In the genomic region with DNA sequence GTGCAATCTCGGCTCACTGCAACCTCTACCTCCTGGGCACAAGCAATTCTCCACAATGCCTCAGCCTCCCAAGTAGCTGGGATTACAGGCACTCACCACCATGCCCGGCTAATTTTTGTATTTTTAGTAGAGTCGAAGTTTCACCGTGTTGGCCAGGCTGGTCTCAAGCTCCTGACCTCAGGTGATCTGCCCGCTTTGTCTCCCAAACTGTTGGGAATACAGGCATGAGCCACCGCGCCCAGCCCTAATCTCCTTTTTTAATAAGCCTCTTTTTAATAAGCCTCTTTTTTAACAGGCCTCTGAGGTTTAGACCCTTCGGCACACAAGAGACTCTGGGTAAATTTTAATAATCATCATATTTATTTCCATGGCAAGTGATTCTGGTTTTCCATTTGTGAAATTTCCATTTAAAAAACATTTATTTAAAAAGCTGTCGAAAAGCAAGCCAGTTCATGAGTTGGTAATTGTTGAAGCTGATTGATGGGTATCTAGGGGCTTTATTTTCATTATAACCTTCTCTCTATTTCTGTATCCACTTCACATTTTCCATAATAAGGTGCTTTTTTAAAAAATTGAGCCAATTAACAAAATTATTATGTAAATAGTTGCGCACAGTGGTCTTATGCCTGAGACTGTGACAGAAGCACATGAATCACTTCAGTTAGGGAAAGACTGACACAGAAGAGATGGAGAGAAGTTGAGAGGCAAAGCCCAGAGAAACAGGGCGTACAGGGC, we compare ENCODE assay signal across 14 cellular contexts. TPM values are rescaled to one million over a fixed set of nuclear protein-coding genes. Genes with fewer than 3 reads are reported as not detected.
DNase-seq lines count a peak whose midpoint lies in the region; ATAC-seq, FAIRE-seq and TF ChIP-seq lines count a peak whose summit lies in the region.
"Had no signal": no experiment of that assay in that cellular context is flagged by ENCODE, and none has a peak within 500 bp of the region (broad histone marks: within the 10 kb centered on the region; RNA-seq: fewer than 3 reads in every experiment).

No MANE protein-coding gene starts in this region.

- H3K4me3 Mint-ChIP-seq in CD8-positive, alpha-beta T cell = peak overlapping the region; percentile 40
- peak overlapping the region; percentile 82 for H3K4me3 Mint-ChIP-seq in T-helper 17 cell

- H3K9me3 Mint-ChIP-seq in CD8-positive, alpha-beta T cell = no peaks in the 10 kb centered on the region

- peaks cover 49% of the 10 kb centered on the region for H3K36me3 Mint-ChIP-seq in CD8-positive, alpha-beta T cell
- peaks cover 4% of the 10 kb centered on the region for H3K36me3 Mint-ChIP-seq in T-helper 17 cell (ENCODE audit: low read depth)

- ATAC-seq in A549 (no peak), T-helper 17 cell (no peak), HG02885 (IDR thresholded peaks at IDR 0.05; ENCODE audit: poor library complexity, unreplicated experiment) (no peak), upper lobe of right lung (no peak)
- no peak for ATAC-seq in CD8-positive, alpha-beta T cell
- ATAC-seq: esophagus mucosa had no signal

- H3K9me3 ChIP-seq in A549 (peaks cover 5% of the 10 kb centered on the region; the same call in 2 of the 3 replicates), T-helper 17 cell (ENCODE audit: control insufficient read depth, low read length, poor library complexity, severe bottlenecking) (no peaks in the 10 kb centered on the region), upper lobe of right lung (no peaks in the 10 kb centered on the region), transverse colon (no peaks in the 10 kb centered on the region)
- no peaks in the 10 kb centered on the region for H3K9me3 ChIP-seq in CD8-positive, alpha-beta T cell (ENCODE audit: low read length)
- H3K9me3 ChIP-seq: prostate gland, tibial nerve had no signal

- TF ChIP-seq POLR2A in A549 (IDR thresholded peaks at IDR 0.05; ENCODE audit: low read length) = no peak
- no peak for TF ChIP-seq POLR2A in transverse colon (IDR thresholded peaks at IDR 0.05)

- H3K27me3 Mint-ChIP-seq in CD8-positive, alpha-beta T cell (ENCODE audit: low read depth) = no peaks in the 10 kb centered on the region
- H3K27me3 Mint-ChIP-seq in T-helper 17 cell = no peaks in the 10 kb centered on the region

- in situ Hi-C loops in transverse colon (cut with MboI; ENCODE audit: low pct_ligation_motif_present in 1 of 4, low pct_unique_long_range_greater_than_20kb in 1 of 4, low sequenced_read_pairs in 3 of 4) = loop anchor here in 2 of 4 donors (25.0 kb wide), 1 partner anchor 192 kb away; the partner anchor contains the start of genes PAFAH1B3 (in 2 of the 2), PRR19 (in 2 of the 2) and TMEM145 (in 2 of the 2)

- H3K4me3 ChIP-seq in A549 (no peak overlapping the region), upper lobe of right lung (no peak overlapping the region), transverse colon (no peak overlapping the region)
- no peak overlapping the region for H3K4me3 ChIP-seq in CD8-positive, alpha-beta T cell (ENCODE audit: low read depth, low read length)
- H3K4me3 ChIP-seq: heart left ventricle, prostate gland, tibial nerve had no signal

- WGBS in A549 (ENCODE audit: missing lambda C conversion rate) = 86% methylated on average over 11 of the region's 11 CpGs
- WGBS in transverse colon (ENCODE audit: low coverage in 1 of 2), 2 donors = 89 to 91% methylated on average over 6 to 11 of the region's 11 CpGs

- H3K36me3 ChIP-seq in CD8-positive, alpha-beta T cell (ENCODE audit: insufficient read depth, low read length) = peaks cover 5% of the 10 kb centered on the region
- H3K36me3 ChIP-seq in upper lobe of right lung (no peaks in the 10 kb centered on the region), transverse colon (no peaks in the 10 kb centered on the region)
- H3K36me3 ChIP-seq: prostate gland, tibial nerve had no signal

- TF ChIP-seq EP300 in A549 (IDR thresholded peaks at IDR 0.05) (no peak), transverse colon (IDR thresholded peaks at IDR 0.05; ENCODE audit: low read depth) (no peak)

- intact Hi-C loops in CD8-positive, alpha-beta T cell (cut with DNase I, micrococcal nuclease) = loop anchor here in 1 of 2 experiments (1.0 kb wide), 1 partner anchor 12 kb away; the partner anchor contains the start of gene POU2F2
- intact Hi-C loops in upper lobe of right lung (cut with DNase I) (no loop called here), transverse colon (cut with DNase I; ENCODE audit: low total_unique reads) (no loop called here)

- no peak overlapping the region for H3K4me2 ChIP-seq in A549

- H3K27ac Mint-ChIP-seq in CD8-positive, alpha-beta T cell = peak overlapping the region; percentile 95
- peak overlapping the region; percentile 99 for H3K27ac Mint-ChIP-seq in T-helper 17 cell

- peaks cover 14% of the 10 kb centered on the region for H3K4me1 ChIP-seq in A549
- peaks cover 44% of the 10 kb centered on the region for H3K4me1 ChIP-seq in CD8-positive, alpha-beta T cell (ENCODE audit: insufficient read depth, low read length)
- H3K4me1 ChIP-seq in upper lobe of right lung = no peaks in the 10 kb centered on the region
- peaks cover 0 to 12% (median 3%) of the 10 kb centered on the region in 4 donors for H3K4me1 ChIP-seq in transverse colon
- H3K4me1 ChIP-seq: prostate gland had no signal

- TF ChIP-seq CTCF in A549 (IDR thresholded peaks at IDR 0.05) (no peak), upper lobe of right lung (IDR thresholded peaks at IDR 0.05) (no peak), transverse colon (IDR thresholded peaks at IDR 0.05) (no peak)
- TF ChIP-seq CTCF in CD8-positive, alpha-beta T cell (IDR thresholded peaks at IDR 0.05) = no peak

- no peak for TF ChIP-seq RAD21 in A549 (conservative IDR thresholded peaks at IDR 0.05 in 1 of 2, IDR thresholded peaks at IDR 0.05 in 1 of 2)

- H3K27ac ChIP-seq in A549 (no peak overlapping the region; a peak in 1 of 6 replicates), epithelial cell of prostate (peak overlapping the region; percentile 53), upper lobe of right lung (no peak overlapping the region), transverse colon (no peak overlapping the region)
- H3K27ac ChIP-seq in CD8-positive, alpha-beta T cell (ENCODE audit: low read depth, low read length) = peak overlapping the region; percentile 36
- H3K27ac ChIP-seq: prostate gland had no signal

- DNase-seq in A549 (ENCODE audit: low read depth in 1 of 2, low spot score in 1 of 2) = no peak
- DNase-seq in CD8-positive, alpha-beta T cell = no peak
- DNase-seq in T-helper 17 cell = no peak
- DNase-seq in epithelial cell of prostate (ENCODE audit: low read depth, low spot score) = no peak
- no peak for DNase-seq in GOT3 (lab: John Stamatoyannopoulos, UW)
- DNase-seq in upper lobe of right lung = no peak
- DNase-seq in transverse colon = no peak
- DNase-seq: amygdala, heart left ventricle, NCI-H1105 had no signal

- no peaks in the 10 kb centered on the region for H3K27me3 ChIP-seq in CD8-positive, alpha-beta T cell (ENCODE audit: insufficient read depth, low read length)
- no peaks in the 10 kb centered on the region for H3K27me3 ChIP-seq in upper lobe of right lung
- peaks cover 4% of the 10 kb centered on the region for H3K27me3 ChIP-seq in transverse colon

- CTCF ChIA-PET in A549 (lab: Yijun Ruan, JAX) = interaction anchor here (0.6 to 32.8 kb wide), 12 partner anchors 11 to 583 kb away, joined by 3 to 678 read pairs (median 4); partner anchors contain the start of genes GSK3A and POU2F2
- CTCF ChIA-PET in CD8-positive, alpha-beta T cell (lab: Charles Lee) = interaction anchor here (0.6 to 2.5 kb wide), 5 partner anchors 9 to 65 kb away, joined by 3 to 13 read pairs (median 3); partner anchors contain the start of gene POU2F2

- peaks cover 51% of the 10 kb centered on the region for H3K4me1 Mint-ChIP-seq in CD8-positive, alpha-beta T cell (ENCODE audit: low read depth)
- peaks cover 42% of the 10 kb centered on the region for H3K4me1 Mint-ChIP-seq in T-helper 17 cell

- POLR2A ChIA-PET in A549 (lab: Yijun Ruan, JAX) = no interaction called here
- POLR2A ChIA-PET in CD8-positive, alpha-beta T cell (lab: Charles Lee) = interaction anchor here (0.6 kb wide), 1 partner anchor 43 kb away, joined by 3 read pairs; no protein-coding TSS in a partner anchor

- FAIRE-seq in A549 (lab: Jason Lieb, UNC) = peak; percentile 79

TF ChIP-seq in A549, 52 proteins besides CTCF, POLR2A, EP300 and RAD21 (continues in another document):
- TF ChIP-seq JUNB (IDR thresholded peaks at IDR 0.05) (no peak), RARB (CRISPR knock-in tag; IDR thresholded peaks at IDR 0.05) (no peak), EHF (CRISPR knock-in tag; IDR thresholded peaks at IDR 0.05) (no peak), HEYL (CRISPR knock-in tag; IDR thresholded peaks at IDR 0.05) (no peak)

RNA-seq across cellular contexts. Expression of gene POU2F2, which starts 11.8 kb away (rescaled TPM):
- polyA plus RNA-seq in A549 (2011; rRNA removed) (0.15 and 0.16 TPM in 2 replicates), A549 (2017; fragmentation: RNase III; extraction: RNeasy Plus Mini Kit Qiagen cat#74134 plus additional on column Dnase treatment) (0.24 to 0.49 TPM (median 0.28 TPM) in 3 replicates)
- polyA plus RNA-seq in A549 (2012; cell fraction: cytosol; rRNA removed) = 0.13 and 0.14 TPM in 2 replicates
- 0.56 and 0.83 TPM in 2 replicates for polyA plus RNA-seq in A549 (2012; cell fraction: nucleus; rRNA removed)
- 0.58 TPM in 1 of 2 replicates, not detected in the other for polyA minus RNA-seq in A549 (2011; rRNA and poly(A)+ RNA removed)
- total RNA-seq in CD8-positive, alpha-beta T cell = 10 to 100 TPM; 14.6 to 17.0 TPM
- total RNA-seq in T-helper 17 cell (10 to 100 TPM; 24.5 to 42.7 TPM), upper lobe of right lung (6.1 TPM), transverse colon (1 to 10 TPM in 3 of 4 donors, under 1 TPM in 1; 0.96 to 7.1 (median 3.4) TPM)

RNA-seq across cellular contexts. Expression of gene ZNF574, which starts 44.5 kb away (rescaled TPM):
- polyA plus RNA-seq in A549 (2011; rRNA removed) (11.3 and 16.9 TPM in 2 replicates), A549 (2017; fragmentation: RNase III; extraction: RNeasy Plus Mini Kit Qiagen cat#74134 plus additional on column Dnase treatment) (20.9 to 21.8 TPM (median 21.1 TPM) in 3 replicates)
- 17.0 and 26.0 TPM in 2 replicates for polyA plus RNA-seq in A549 (2012; cell fraction: cytosol; rRNA removed)
- polyA plus RNA-seq in A549 (2012; cell fraction: nucleus; rRNA removed) = 31.8 and 49.4 TPM in 2 replicates
- 41.8 and 63.4 TPM in 2 replicates for polyA minus RNA-seq in A549 (2011; rRNA and poly(A)+ RNA removed)
- 10 to 100 TPM; 25.0 to 26.2 TPM for total RNA-seq in CD8-positive, alpha-beta T cell
- total RNA-seq in T-helper 17 cell (10 to 100 TPM; 23.1 to 23.6 TPM), upper lobe of right lung (13.6 TPM), transverse colon (10 to 100 TPM in 3 of 4 donors, 1 to 10 TPM in 1; 8.0 to 18.7 (median 16.5) TPM)

RNA-seq across cellular contexts. Expression of gene GRIK5, which starts 50.4 kb away (rescaled TPM):
- polyA plus RNA-seq in A549 (2011; rRNA removed) (0.22 and 0.42 TPM in 2 replicates), A549 (2017; fragmentation: RNase III; extraction: RNeasy Plus Mini Kit Qiagen cat#74134 plus additional on column Dnase treatment) (0.30 to 0.54 TPM (median 0.45 TPM) in 3 replicates)
- polyA plus RNA-seq in A549 (2012; cell fraction: cytosol; rRNA removed) = 0.26 and 0.32 TPM in 2 replicates
- 1.6 and 2.0 TPM in 2 replicates for polyA plus RNA-seq in A549 (2012; cell fraction: nucleus; rRNA removed)
- polyA minus RNA-seq in A549 (2011; rRNA and poly(A)+ RNA removed) = 0.12 and 0.34 TPM in 2 replicates
- total RNA-seq in CD8-positive, alpha-beta T cell = under 1 TPM; 0.19 to 0.50 TPM
- total RNA-seq in T-helper 17 cell (under 1 TPM; 0.42 to 0.55 TPM), upper lobe of right lung (0.29 TPM), transverse colon (10 to 100 TPM in 1 of 4 donors, 1 to 10 TPM in 3; 1.6 to 13.1 (median 3.6) TPM)

Comparison
In these comparisons a context has a peak if more than half of its experiments do, and no peak if none do; other contexts are left out.
1. H3K27ac ChIP-seq: peak in CD8-positive, alpha-beta T cell (single experiment) and epithelial cell of prostate (single experiment); none in A549 (0 of 2), upper lobe of right lung (single experiment) and transverse colon (0 of 4).